In the genomic region with DNA sequence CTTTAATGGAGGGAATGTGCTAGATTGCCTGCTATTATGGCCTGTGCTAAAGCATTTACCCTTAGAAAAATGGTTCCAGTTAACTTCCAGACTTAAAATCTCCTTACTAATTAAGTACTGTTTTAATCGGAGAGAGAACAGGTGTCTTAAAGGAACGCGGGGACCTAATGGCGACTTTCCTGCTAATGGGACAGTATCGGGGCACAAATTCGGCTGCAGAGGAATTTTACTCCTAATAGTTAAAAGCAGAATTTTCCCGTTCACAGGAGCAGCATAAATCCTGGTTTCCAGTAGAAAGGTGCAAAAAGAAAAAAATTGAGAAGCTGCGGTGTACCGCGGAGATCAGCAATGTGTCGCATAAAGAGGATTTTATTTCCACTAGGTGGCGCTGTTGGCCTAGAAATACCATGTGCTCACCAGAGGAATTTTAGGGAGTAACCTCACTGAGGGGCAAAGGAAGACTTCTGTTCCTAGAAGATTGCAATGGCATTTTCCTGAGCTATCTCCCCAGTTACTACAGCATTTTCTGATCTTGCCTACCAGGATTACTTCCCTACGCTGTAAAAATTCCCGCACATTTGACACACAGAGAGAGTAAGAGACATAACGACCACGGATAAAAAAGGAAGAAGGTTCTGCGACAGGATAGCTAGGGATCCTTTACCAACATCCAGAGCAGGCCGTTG, we compare ENCODE assay signal across 9 cellular contexts. TPM values are rescaled to one million over a fixed set of nuclear protein-coding genes. Genes with fewer than 3 reads are reported as not detected.
DNase-seq lines count a peak whose midpoint lies in the region; ATAC-seq, FAIRE-seq and TF ChIP-seq lines count a peak whose summit lies in the region.
"Had no signal": no experiment of that assay in that cellular context is flagged by ENCODE, and none has a peak within 500 bp of the region (broad histone marks: within the 10 kb centered on the region; RNA-seq: fewer than 3 reads in every experiment).

No MANE protein-coding gene starts in this region.

- POLR2A ChIA-PET in OCI-LY7 (lab: Charles Lee), result interaction anchor here (0.6 to 1.3 kb wide), 4 partner anchors 12 to 306 kb away, joined by 3 to 6 read pairs (median 4); no protein-coding TSS in a partner anchor

- no peaks in the 10 kb centered on the region for H4K20me1 ChIP-seq in OCI-LY7 (ENCODE audit: insufficient read depth, low read length)
- H4K20me1 ChIP-seq in osteoblast (ENCODE audit: insufficient read depth, low read length), result no peaks in the 10 kb centered on the region

- ATAC-seq in activated T-cell treated with anti-CD3 and anti-CD28 coated beads, Interleukin-2, amount 50 U/mL, for 72 hours (replicated peaks in 1 of 2), result no peak
- ATAC-seq in GM18511 (IDR thresholded peaks at IDR 0.05; ENCODE audit: unreplicated experiment), result no peak

- H3K79me2 ChIP-seq in OCI-LY7 (ENCODE audit: insufficient read depth, low read depth, low read length) (no peaks in the 10 kb centered on the region), osteoblast (ENCODE audit: insufficient read depth, low read length) (no peaks in the 10 kb centered on the region)

- H3K9me2 ChIP-seq in OCI-LY7 (ENCODE audit: insufficient read depth, low read length), result no peaks in the 10 kb centered on the region

- peak; percentile 17 for FAIRE-seq in urothelium cell line (lab: Jason Lieb, UNC)

- H3K27me3 ChIP-seq in osteoblast (ENCODE audit: insufficient read depth, low read length), result peaks cover 6% of the 10 kb centered on the region

- peak; percentile 56 for DNase-seq in COLO668 (lab: John Stamatoyannopoulos, UW; ENCODE audit: unreplicated experiment)
- DNase-seq in HFFc6, result peak; percentile 43
- DNase-seq in OCI-LY7 (ENCODE audit: low spot score), result peak; percentile 84
- DNase-seq in activated T-cell treated with anti-CD3 and anti-CD28 coated beads, Interleukin-2, amount 50 U/mL, for 72 hours, result peak; percentile 49 to 63
- peak; percentile 79 for DNase-seq in fibroblast of pulmonary artery (ENCODE audit: low read depth)
- DNase-seq in osteoblast (ENCODE audit: insufficient read length, low spot score, missing footprints), result no peak
- peak; percentile 85 for DNase-seq in urothelium cell line (ENCODE audit: low spot score)

- CTCF ChIA-PET in OCI-LY7 (lab: Charles Lee; ENCODE audit: unreplicated experiment), result interaction anchor here (0.5 to 2.4 kb wide), 5 partner anchors 54 to 851 kb away, joined by 3 to 5 read pairs (median 3); no protein-coding TSS in a partner anchor

- BruUV-seq in OCI-LY7 (replicated peaks; lab: Mats Ljungman, UMichigan), result no TSS peak

- no peak overlapping the region for H3K4me3 Mint-ChIP-seq in HFFc6
- no peak overlapping the region for H3K4me3 Mint-ChIP-seq in activated T-cell treated with anti-CD3 and anti-CD28 coated beads, Interleukin-2, amount 50 U/mL, for 72 hours

- intact Hi-C loops in OCI-LY7 (cut with micrococcal nuclease; ENCODE audit: unreplicated experiment), result loop anchor here (1.0 to 10.0 kb wide), 7 partner anchors 33 to 311 kb away; no protein-coding TSS in a partner anchor

- H3K36me3 ChIP-seq in OCI-LY7 (ENCODE audit: insufficient read depth, low read length), result no peaks in the 10 kb centered on the region
- no peaks in the 10 kb centered on the region for H3K36me3 ChIP-seq in osteoblast (ENCODE audit: insufficient read depth, low read length)

- peaks cover 14% of the 10 kb centered on the region; the same call in 1 of the 2 replicates for H3K9me3 Mint-ChIP-seq in HFFc6
- peaks cover 7 to 9% of the 10 kb centered on the region in 2 donors for H3K9me3 Mint-ChIP-seq in activated T-cell treated with anti-CD3 and anti-CD28 coated beads, Interleukin-2, amount 50 U/mL, for 72 hours

- H3K4me2 ChIP-seq in OCI-LY7 (ENCODE audit: low read length), result peak overlapping the region; percentile 51
- H3K4me2 ChIP-seq in osteoblast (ENCODE audit: insufficient read depth, low read length), result no peak overlapping the region

- H3K4me3 ChIP-seq in OCI-LY7 (ENCODE audit: low read depth, low read length, poor library complexity, severe bottlenecking), result peak overlapping the region; percentile 27
- H3K4me3 ChIP-seq in fibroblast of pulmonary artery (replicated peaks; ENCODE audit: low read depth, low read length), result no peak overlapping the region
- no peak overlapping the region for H3K4me3 ChIP-seq in osteoblast (ENCODE audit: insufficient read depth, low read length)

- H2AFZ ChIP-seq in OCI-LY7 (ENCODE audit: low read length) (peak overlapping the region; percentile 11; the same call in 1 of the 2 replicates), osteoblast (ENCODE audit: low read length) (no peak overlapping the region)

- H3K27ac ChIP-seq in OCI-LY7 (ENCODE audit: low read depth, low read length, poor library complexity, severe bottlenecking), result no peak overlapping the region
- H3K27ac ChIP-seq in osteoblast (ENCODE audit: low read depth, low read length), result no peak overlapping the region

- no peak overlapping the region for H3K27ac Mint-ChIP-seq in HFFc6
- no peak overlapping the region for H3K27ac Mint-ChIP-seq in activated T-cell treated with anti-CD3 and anti-CD28 coated beads, Interleukin-2, amount 50 U/mL, for 72 hours

- H3K27me3 Mint-ChIP-seq in HFFc6 (ENCODE audit: insufficient read depth), result peaks cover 8% of the 10 kb centered on the region
- peaks cover 44% of the 10 kb centered on the region for H3K27me3 Mint-ChIP-seq in activated T-cell treated with anti-CD3 and anti-CD28 coated beads, Interleukin-2, amount 50 U/mL, for 72 hours (ENCODE audit: low read depth)

- H3K4me1 ChIP-seq in OCI-LY7 (ENCODE audit: insufficient read depth, low read length, poor library complexity, severe bottlenecking) (peaks cover 20% of the 10 kb centered on the region), osteoblast (ENCODE audit: insufficient read depth, low read length) (no peaks in the 10 kb centered on the region)

- no peaks in the 10 kb centered on the region for H3K36me3 Mint-ChIP-seq in HFFc6 (ENCODE audit: low read depth)
- peaks cover 8 to 10% of the 10 kb centered on the region in 2 donors for H3K36me3 Mint-ChIP-seq in activated T-cell treated with anti-CD3 and anti-CD28 coated beads, Interleukin-2, amount 50 U/mL, for 72 hours (ENCODE audit: insufficient read depth in 2 of 2)

- no peaks in the 10 kb centered on the region for H3K4me1 Mint-ChIP-seq in HFFc6 (ENCODE audit: low read depth)
- H3K4me1 Mint-ChIP-seq in activated T-cell treated with anti-CD3 and anti-CD28 coated beads, Interleukin-2, amount 50 U/mL, for 72 hours (ENCODE audit: low read depth), result no peaks in the 10 kb centered on the region

- peaks cover 21% of the 10 kb centered on the region for H3K9me3 ChIP-seq in OCI-LY7 (ENCODE audit: low read length)
- peaks cover 9% of the 10 kb centered on the region for H3K9me3 ChIP-seq in osteoblast (ENCODE audit: low read depth, low read length)

- TF ChIP-seq CTCF in HFFc6 (IDR thresholded peaks at IDR 0.05) (peak; percentile 93), OCI-LY7 (conservative IDR thresholded peaks at IDR 0.05; ENCODE audit: low read length) (peak; percentile 94), fibroblast of pulmonary artery (IDR thresholded peaks at IDR 0.05; ENCODE audit: low read length, missing control alignments) (peak; percentile 60), osteoblast (IDR thresholded peaks at IDR 0.05; ENCODE audit: extremely low read depth, low read depth, low read length) (peak; percentile 74)

RNA-seq across cellular contexts. Expression of gene ZNF280B, which starts 44.5 kb away (rescaled TPM):
- total RNA-seq in HFFc6 (2021; fragmentation: NEBNext Ultra II Directional; extraction: Animal tissue kit (Norgen Biotek cat#: 25700)), result under 1 TPM; 0.14 to 0.48 (median 0.35) TPM
- 2.9 and 3.4 TPM in 2 replicates for total RNA-seq in OCI-LY7 (2014; rRNA removed; shearing (Covaris generic))
- total RNA-seq in OCI-LY7 (2022) (5.1 and 5.3 TPM in 2 replicates), osteoblast (1.1 and 1.5 TPM in 2 replicates)
- total RNA-seq in activated T-cell treated with anti-CD3 and anti-CD28 coated beads, Interleukin-2, amount 50 U/mL, for 72 hours, result 1 to 10 TPM; 2.9 to 4.5 TPM

RNA-seq across cellular contexts. Expression of gene ZNF280A, which starts 56.1 kb away (rescaled TPM):
- under 1 TPM in 1 of 6 experiments, not detected in 5; 0.08 TPM for total RNA-seq in HFFc6 (2021; fragmentation: NEBNext Ultra II Directional; extraction: Animal tissue kit (Norgen Biotek cat#: 25700))
- not detected in 2 replicates for total RNA-seq in OCI-LY7 (2014; rRNA removed; shearing (Covaris generic))
- not detected in 2 replicates for total RNA-seq in OCI-LY7 (2022)
- total RNA-seq in activated T-cell treated with anti-CD3 and anti-CD28 coated beads, Interleukin-2, amount 50 U/mL, for 72 hours, result not detected
- total RNA-seq in osteoblast, result not detected in 2 replicates
- total RNA-seq: activated CD8-positive, alpha-beta memory T cell treated with anti-CD3 and anti-CD28 coated beads for 36 hours had no signal
